13 cellular contexts compared by ENCODE assay signal in the genomic region with DNA sequence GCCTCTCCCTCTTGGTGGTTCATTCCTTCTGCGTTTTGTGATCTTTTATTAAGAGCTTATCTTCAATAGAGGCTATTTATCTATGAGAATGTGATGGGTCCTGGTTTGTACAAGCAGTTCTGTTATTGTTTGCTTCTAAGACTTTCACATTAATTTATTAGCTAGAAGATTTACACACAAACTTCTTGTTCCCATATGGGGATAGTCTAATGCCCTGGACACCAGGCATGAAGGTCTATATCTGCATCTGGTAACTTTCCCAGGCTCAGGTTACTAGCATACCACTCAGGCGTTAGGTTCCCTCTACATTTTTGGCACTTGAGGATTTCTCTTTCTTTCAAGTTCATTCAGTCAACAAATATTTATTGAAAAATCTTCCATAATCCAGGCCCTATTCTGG. TPM values are rescaled to one million over a fixed set of nuclear protein-coding genes. Genes with fewer than 3 reads are reported as not detected.
DNase-seq lines count a peak whose midpoint lies in the region; ATAC-seq, FAIRE-seq and TF ChIP-seq lines count a peak whose summit lies in the region.
"Had no signal": no experiment of that assay in that cellular context is flagged by ENCODE, and none has a peak within 500 bp of the region (broad histone marks: within the 10 kb centered on the region; RNA-seq: fewer than 3 reads in every experiment).

No MANE protein-coding gene starts in this region.

- H3K27ac Mint-ChIP-seq in MCF 10A (ENCODE audit: low read depth, unreplicated experiment) (peak overlapping the region; percentile 89), T-helper 17 cell (peak overlapping the region; percentile 93)

- DNase-seq in MCF 10A (ENCODE audit: unreplicated experiment) (no peak), breast epithelium (ENCODE audit: low spot score in 2 of 2) (no peak), T-helper 17 cell (no peak), keratinocyte (ENCODE audit: low read depth, low spot score) (no peak), transverse colon (no peak), T-helper 9 cell (no peak)
- DNase-seq: BE2C, left ventricle myocardium inferior, NCI-H1694, psoas muscle had no signal

- no peak overlapping the region for H3K9ac ChIP-seq in keratinocyte (ENCODE audit: control insufficient read depth, extremely low read depth, insufficient read depth, low read length)

- peak overlapping the region in 1 of 2 donors; percentile 54 for H3K27ac ChIP-seq in breast epithelium
- peak overlapping the region; percentile 45 for H3K27ac ChIP-seq in keratinocyte (ENCODE audit: control insufficient read depth, insufficient read depth, low read length)
- H3K27ac ChIP-seq in transverse colon: peak overlapping the region; percentile 63 to 80 (median 73)
- H3K27ac ChIP-seq: left ventricle myocardium inferior, psoas muscle had no signal

- intact Hi-C loops in MCF 10A (cut with micrococcal nuclease): no loop called here
- intact Hi-C loops in breast epithelium (cut with DNase I; ENCODE audit: low total_unique reads): no loop called here
- intact Hi-C loops in transverse colon (cut with DNase I; ENCODE audit: low total_unique reads): no loop called here

- ATAC-seq in T-helper 17 cell (no peak), GM19397 (IDR thresholded peaks at IDR 0.05; ENCODE audit: unreplicated experiment) (no peak), HG03108 (IDR thresholded peaks at IDR 0.05; ENCODE audit: unreplicated experiment) (no peak)

- H3K79me2 ChIP-seq in keratinocyte (ENCODE audit: control insufficient read depth, insufficient read depth, low read length): peaks cover 55% of the 10 kb centered on the region

- H3K4me2 ChIP-seq in keratinocyte (ENCODE audit: control insufficient read depth, extremely low read depth, insufficient read depth, low read depth, low read length): no peak overlapping the region

- in situ Hi-C loops in transverse colon (cut with MboI; ENCODE audit: low pct_ligation_motif_present in 1 of 4, low pct_unique_long_range_greater_than_20kb in 1 of 4, low sequenced_read_pairs in 3 of 4): no loop called here

- H3K9me1 ChIP-seq in keratinocyte (ENCODE audit: control insufficient read depth, extremely low read depth, insufficient read depth, low read length): peaks cover 3% of the 10 kb centered on the region

- CTCF ChIA-PET in MCF 10A (lab: Yijun Ruan, JAX): interaction anchor here (0.6 to 1.6 kb wide), 2 partner anchors 13 to 19 kb away, joined by 3 to 4 read pairs; no protein-coding TSS in a partner anchor

- H3K27me3 ChIP-seq in breast epithelium: no peaks in the 10 kb centered on the region
- H3K27me3 ChIP-seq in keratinocyte (ENCODE audit: control insufficient read depth, extremely low read depth, insufficient read depth, low read length): no peaks in the 10 kb centered on the region
- no peaks in the 10 kb centered on the region for H3K27me3 ChIP-seq in transverse colon
- H3K27me3 ChIP-seq: BE2C had no signal

- FAIRE-seq in keratinocyte (lab: Jason Lieb, UNC): no peak
- FAIRE-seq: HTR-8/SVneo had no signal

- no peak overlapping the region for H2AFZ ChIP-seq in keratinocyte (ENCODE audit: control insufficient read depth, low read length)

- H3K36me3 ChIP-seq in breast epithelium (no peaks in the 10 kb centered on the region), keratinocyte (ENCODE audit: control insufficient read depth in 2 of 2, extremely low read depth in 1 of 2, insufficient read depth in 2 of 2, low read length in 2 of 2) (peaks cover 6 to 11% of the 10 kb centered on the region in 2 experiments), transverse colon (no peaks in the 10 kb centered on the region)
- H3K36me3 ChIP-seq: BE2C had no signal

- H3K4me1 Mint-ChIP-seq in MCF 10A (ENCODE audit: insufficient read depth, unreplicated experiment) (peaks cover 44% of the 10 kb centered on the region), T-helper 17 cell (peaks cover 69% of the 10 kb centered on the region)

- no peaks in the 10 kb centered on the region for H4K20me1 ChIP-seq in keratinocyte (ENCODE audit: control insufficient read depth, extremely low read depth, insufficient read depth, low read length)

- TF ChIP-seq EP300 in transverse colon (IDR thresholded peaks at IDR 0.05; ENCODE audit: low read depth): no peak

- TF ChIP-seq POLR2A in breast epithelium (IDR thresholded peaks at IDR 0.05) (no peak), transverse colon (IDR thresholded peaks at IDR 0.05) (no peak)

- H3K9me3 ChIP-seq in breast epithelium (no peaks in the 10 kb centered on the region), T-helper 17 cell (ENCODE audit: control insufficient read depth, low read length, poor library complexity, severe bottlenecking) (no peaks in the 10 kb centered on the region), keratinocyte (ENCODE audit: control insufficient read depth, low read depth, low read length) (no peaks in the 10 kb centered on the region), transverse colon (no peaks in the 10 kb centered on the region)
- H3K9me3 ChIP-seq: BE2C, left ventricle myocardium inferior, psoas muscle had no signal

- H3K4me1 ChIP-seq in breast epithelium: peaks cover 0 to 3% of the 10 kb centered on the region in 2 donors
- peaks cover 47% of the 10 kb centered on the region for H3K4me1 ChIP-seq in keratinocyte (ENCODE audit: control insufficient read depth, extremely low read depth, insufficient read depth, low read length)
- peaks cover 17 to 72% (median 43%) of the 10 kb centered on the region in 4 donors for H3K4me1 ChIP-seq in transverse colon
- H3K4me1 ChIP-seq: BE2C had no signal

- H3K4me3 Mint-ChIP-seq in MCF 10A (ENCODE audit: unreplicated experiment) (peak overlapping the region; percentile 33), T-helper 17 cell (no peak overlapping the region)

- 59 to 68% methylated on average over 2 of the region's 2 CpGs for WGBS in transverse colon (ENCODE audit: low coverage in 1 of 2), 2 donors

- no peaks in the 10 kb centered on the region for H3K9me3 Mint-ChIP-seq in MCF 10A (ENCODE audit: unreplicated experiment)

- POLR2A ChIA-PET in MCF 10A (lab: Yijun Ruan, JAX): interaction anchor here (1.0 to 11.2 kb wide), 5 partner anchors 10 to 90 kb away, joined by 3 to 122 read pairs (median 4); no protein-coding TSS in a partner anchor

- H3K36me3 Mint-ChIP-seq in MCF 10A (ENCODE audit: insufficient read depth, unreplicated experiment) (peaks cover 39% of the 10 kb centered on the region), T-helper 17 cell (ENCODE audit: low read depth) (peaks cover 5% of the 10 kb centered on the region)

- BruUV-seq in MCF 10A (replicated peaks; lab: Mats Ljungman, UMichigan): no TSS peak

- TF ChIP-seq CTCF in MCF 10A (IDR thresholded peaks at IDR 0.05; ENCODE audit: unreplicated experiment): no peak
- no peak for TF ChIP-seq CTCF in breast epithelium (IDR thresholded peaks at IDR 0.05)
- TF ChIP-seq CTCF in keratinocyte (optimal IDR thresholded peaks at IDR 0.05 in 1 of 3, IDR thresholded peaks at IDR 0.05 in 1 of 3, conservative IDR thresholded peaks at IDR 0.05 in 1 of 3; ENCODE audit: extremely low read depth in 1 of 3, insufficient read depth in 2 of 3, low read length in 3 of 3): no peak
- TF ChIP-seq CTCF in transverse colon (IDR thresholded peaks at IDR 0.05): no peak

- dilution Hi-C loops in keratinocyte (cut with MboI; ENCODE audit: extremely low pct_ligation_motif_present, low sequenced_read_pairs): no loop called here

- H3K4me3 ChIP-seq in breast epithelium (no peak overlapping the region), keratinocyte (ENCODE audit: control insufficient read depth in 2 of 3, extremely low read depth in 1 of 3, insufficient read depth in 2 of 3, low read depth in 1 of 3, low read length in 3 of 3) (no peak overlapping the region), transverse colon (no peak overlapping the region)
- H3K4me3 ChIP-seq: left ventricle myocardium inferior, psoas muscle had no signal

- H3K27me3 Mint-ChIP-seq in MCF 10A (ENCODE audit: insufficient read depth, unreplicated experiment) (no peaks in the 10 kb centered on the region), T-helper 17 cell (no peaks in the 10 kb centered on the region)

RNA-seq across cellular contexts. Expression of a gene that starts 7.7 kb away (rescaled TPM):
- total RNA-seq in MCF 10A (2022): 51.6 and 52.1 TPM in 2 replicates
- total RNA-seq in breast epithelium: 10 to 100 TPM; 61.1 to 89.5 (median 89.0) TPM
- 10 to 100 TPM; 76.4 to 81.6 TPM for total RNA-seq in T-helper 17 cell
- 96.2 to 171 TPM (median 154 TPM) in 3 replicates for polyA plus RNA-seq in keratinocyte
- polyA plus RNA-seq in keratinocyte (2011; ENCODE audit: low read depth): 63.0 TPM
- 193 and 194 TPM in 2 replicates for polyA plus RNA-seq in keratinocyte (2011; cell fraction: cytosol; rRNA removed)
- polyA plus RNA-seq in keratinocyte (2011; cell fraction: nucleus; rRNA removed): 258 and 305 TPM in 2 replicates
- 43.2 and 52.6 TPM in 2 replicates for polyA plus RNA-seq in keratinocyte (2012; ENCODE audit: low replicate concordance)
- polyA minus RNA-seq in keratinocyte: 304 to 419 TPM (median 412 TPM) in 3 replicates
- 164 TPM for polyA minus RNA-seq in keratinocyte (2011; cell fraction: cytosol; rRNA and poly(A)+ RNA removed)
- polyA minus RNA-seq in keratinocyte (2011; cell fraction: nucleus; rRNA and poly(A)+ RNA removed): 134 and 140 TPM in 2 replicates
- 100 to 1,000 TPM; 108 to 298 (median 127) TPM for total RNA-seq in transverse colon
